In the genomic region with DNA sequence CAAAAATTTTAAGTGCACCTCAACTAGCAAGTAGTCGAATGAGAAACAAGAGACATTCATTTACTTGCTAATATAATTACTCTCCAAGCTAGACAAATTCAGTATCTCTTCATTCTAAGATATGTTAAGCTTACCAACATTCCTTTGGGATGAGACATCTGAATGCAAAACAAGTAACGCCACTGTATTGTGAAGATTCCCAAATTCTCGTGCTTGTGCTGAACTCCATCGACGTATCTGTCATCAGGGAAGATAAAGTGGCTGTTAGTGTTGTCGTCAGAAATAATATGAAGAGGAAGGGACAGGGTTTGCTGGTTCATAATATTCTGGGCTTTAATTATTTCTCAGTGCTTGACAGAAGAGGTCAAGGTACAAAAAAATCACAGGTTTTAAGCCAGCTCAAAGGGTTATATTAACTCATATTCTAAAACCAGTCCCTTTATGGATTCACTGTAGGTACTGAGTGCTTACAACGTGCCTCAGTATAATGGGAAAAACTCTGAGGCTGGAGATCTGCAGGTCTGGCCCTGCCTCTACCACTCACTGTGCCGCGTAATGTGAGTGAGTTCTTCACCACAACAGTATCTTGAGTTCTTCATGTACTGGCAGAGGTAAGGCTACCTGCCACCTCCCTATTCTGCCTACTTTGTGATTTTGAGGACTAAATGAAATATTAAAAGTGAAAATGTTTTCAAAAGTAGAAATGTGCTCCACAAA, we compare ENCODE assay signal across 13 cellular contexts. TPM values are rescaled to one million over a fixed set of nuclear protein-coding genes. Genes with fewer than 3 reads are reported as not detected.
A peak's percentile ranks its signal among the peaks of the same experiment; 100 is the strongest.
DNase-seq lines count a peak whose midpoint lies in the region; ATAC-seq and TF ChIP-seq lines count a peak whose summit lies in the region.
"Had no signal": no experiment of that assay in that cellular context is flagged by ENCODE, and none has a peak within 500 bp of the region (broad histone marks: within the 10 kb centered on the region; RNA-seq: fewer than 3 reads in every experiment).

No MANE protein-coding gene starts in this region.

- TF ChIP-seq CTCF in WTC11 (IDR thresholded peaks at IDR 0.05), result no peak
- no peak for TF ChIP-seq CTCF in foreskin fibroblast (IDR thresholded peaks at IDR 0.05; ENCODE audit: low read depth, low read length)
- TF ChIP-seq CTCF in tibial artery (IDR thresholded peaks at IDR 0.05), result no peak
- no peak for TF ChIP-seq CTCF in Peyer's patch (IDR thresholded peaks at IDR 0.05)

- no peaks in the 10 kb centered on the region for H3K9me3 Mint-ChIP-seq in activated T-cell treated with anti-CD3 and anti-CD28 coated beads, Interleukin-2, amount 50 U/mL, for 72 hours
- H3K9me3 Mint-ChIP-seq in WTC11, result no peaks in the 10 kb centered on the region
- H3K9me3 Mint-ChIP-seq: central memory CD8-positive, alpha-beta T cell; naive thymus-derived CD4-positive, alpha-beta T cell had no signal

- no peak overlapping the region for H3K4me3 Mint-ChIP-seq in activated T-cell treated with anti-CD3 and anti-CD28 coated beads, Interleukin-2, amount 50 U/mL, for 72 hours
- no peak overlapping the region for H3K4me3 Mint-ChIP-seq in WTC11
- H3K4me3 Mint-ChIP-seq: central memory CD8-positive, alpha-beta T cell; naive thymus-derived CD4-positive, alpha-beta T cell had no signal

- POLR2A ChIA-PET in WTC11 (lab: Charles Lee), result no interaction called here

- H3K4me1 Mint-ChIP-seq in activated T-cell treated with anti-CD3 and anti-CD28 coated beads, Interleukin-2, amount 50 U/mL, for 72 hours (ENCODE audit: low read depth), result no peaks in the 10 kb centered on the region
- H3K4me1 Mint-ChIP-seq in WTC11, result no peaks in the 10 kb centered on the region
- H3K4me1 Mint-ChIP-seq: central memory CD8-positive, alpha-beta T cell; naive thymus-derived CD4-positive, alpha-beta T cell had no signal

- H3K9me3 ChIP-seq in tibial artery (no peaks in the 10 kb centered on the region), Peyer's patch (no peaks in the 10 kb centered on the region)

- no peaks in the 10 kb centered on the region for H3K27me3 Mint-ChIP-seq in activated T-cell treated with anti-CD3 and anti-CD28 coated beads, Interleukin-2, amount 50 U/mL, for 72 hours (ENCODE audit: low read depth)
- H3K27me3 Mint-ChIP-seq in WTC11 (ENCODE audit: low read depth), result no peaks in the 10 kb centered on the region
- H3K27me3 Mint-ChIP-seq: central memory CD8-positive, alpha-beta T cell; naive thymus-derived CD4-positive, alpha-beta T cell had no signal

- H3K27ac ChIP-seq in tibial artery, result no peak overlapping the region
- no peak overlapping the region for H3K27ac ChIP-seq in Peyer's patch

- peak overlapping the region; percentile 63 for H3K27ac Mint-ChIP-seq in activated T-cell treated with anti-CD3 and anti-CD28 coated beads, Interleukin-2, amount 50 U/mL, for 72 hours
- peak overlapping the region; percentile 39; the same call in 1 of the 2 replicates for H3K27ac Mint-ChIP-seq in WTC11

- H3K36me3 ChIP-seq in tibial artery (peaks cover 82 to 98% (median 94%) of the 10 kb centered on the region in 3 donors), Peyer's patch (peaks cover 0 to 98% (median 3%) of the 10 kb centered on the region in 3 donors)

- H3K4me1 ChIP-seq in tibial artery (no peaks in the 10 kb centered on the region), Peyer's patch (no peaks in the 10 kb centered on the region)

- CTCF ChIA-PET in WTC11 (lab: Charles Lee), result interaction anchor here (1.2 to 1.3 kb wide), 2 partner anchors 10 to 59 kb away, joined by 3 to 4 read pairs; no protein-coding TSS in a partner anchor

- no peak for DNase-seq in activated T-cell treated with anti-CD3 and anti-CD28 coated beads, Interleukin-2, amount 50 U/mL, for 72 hours
- DNase-seq in activated T-cell treated with anti-CD3 and anti-CD28 coated beads, Interleukin-2, amount 50 U/mL, for 48 hours, result no peak
- DNase-seq in WTC11 (ENCODE audit: low spot score) (no peak), foreskin fibroblast (peak; percentile 9 to 22), sciatic nerve (ENCODE audit: low spot score) (no peak), tibial artery (no peak), activated gamma-delta T cell treated with Interleukin-2 at 50 U/mL for 16 hours (no peak), Peyer's patch (no peak)
- DNase-seq: DND-41; hippocampal formation; naive thymus-derived CD4-positive, alpha-beta T cell; T-helper 2 cell had no signal

- TF ChIP-seq POLR2A in Peyer's patch (IDR thresholded peaks at IDR 0.05), result no peak

- intact Hi-C loops in sciatic nerve (cut with DNase I) (no loop called here), tibial artery (cut with DNase I; ENCODE audit: low total_unique reads) (no loop called here)

- H3K36me3 Mint-ChIP-seq in activated T-cell treated with anti-CD3 and anti-CD28 coated beads, Interleukin-2, amount 50 U/mL, for 72 hours (ENCODE audit: insufficient read depth in 2 of 2), result peaks cover 1 to 15% of the 10 kb centered on the region in 2 donors
- peaks cover 72% of the 10 kb centered on the region for H3K36me3 Mint-ChIP-seq in WTC11

- ATAC-seq in activated T-cell treated with anti-CD3 and anti-CD28 coated beads, Interleukin-2, amount 50 U/mL, for 72 hours (replicated peaks in 1 of 2), result no peak
- ATAC-seq in WTC11 (peak; percentile 46; the same call in 1 of the 2 replicates), sciatic nerve (peak; percentile 17)
- ATAC-seq: naive thymus-derived CD4-positive, alpha-beta T cell had no signal

- H3K27me3 ChIP-seq in tibial artery (no peaks in the 10 kb centered on the region), Peyer's patch (no peaks in the 10 kb centered on the region)

- no peak overlapping the region for H3K4me3 ChIP-seq in foreskin fibroblast (ENCODE audit: low read depth in 1 of 2, low read length in 2 of 2)
- H3K4me3 ChIP-seq in tibial artery, result no peak overlapping the region
- no peak overlapping the region for H3K4me3 ChIP-seq in Peyer's patch

TF ChIP-seq in WTC11, 78 proteins besides CTCF, POLR2A, EP300 and RAD21 (continues in another document):
- no peak for TF ChIP-seq ZMAT4 (CRISPR knock-in tag; IDR thresholded peaks at IDR 0.05)
- no peak for TF ChIP-seq ZNF263 (CRISPR knock-in tag; IDR thresholded peaks at IDR 0.05; ENCODE audit: low read depth)
- TF ChIP-seq, protein P1, sequence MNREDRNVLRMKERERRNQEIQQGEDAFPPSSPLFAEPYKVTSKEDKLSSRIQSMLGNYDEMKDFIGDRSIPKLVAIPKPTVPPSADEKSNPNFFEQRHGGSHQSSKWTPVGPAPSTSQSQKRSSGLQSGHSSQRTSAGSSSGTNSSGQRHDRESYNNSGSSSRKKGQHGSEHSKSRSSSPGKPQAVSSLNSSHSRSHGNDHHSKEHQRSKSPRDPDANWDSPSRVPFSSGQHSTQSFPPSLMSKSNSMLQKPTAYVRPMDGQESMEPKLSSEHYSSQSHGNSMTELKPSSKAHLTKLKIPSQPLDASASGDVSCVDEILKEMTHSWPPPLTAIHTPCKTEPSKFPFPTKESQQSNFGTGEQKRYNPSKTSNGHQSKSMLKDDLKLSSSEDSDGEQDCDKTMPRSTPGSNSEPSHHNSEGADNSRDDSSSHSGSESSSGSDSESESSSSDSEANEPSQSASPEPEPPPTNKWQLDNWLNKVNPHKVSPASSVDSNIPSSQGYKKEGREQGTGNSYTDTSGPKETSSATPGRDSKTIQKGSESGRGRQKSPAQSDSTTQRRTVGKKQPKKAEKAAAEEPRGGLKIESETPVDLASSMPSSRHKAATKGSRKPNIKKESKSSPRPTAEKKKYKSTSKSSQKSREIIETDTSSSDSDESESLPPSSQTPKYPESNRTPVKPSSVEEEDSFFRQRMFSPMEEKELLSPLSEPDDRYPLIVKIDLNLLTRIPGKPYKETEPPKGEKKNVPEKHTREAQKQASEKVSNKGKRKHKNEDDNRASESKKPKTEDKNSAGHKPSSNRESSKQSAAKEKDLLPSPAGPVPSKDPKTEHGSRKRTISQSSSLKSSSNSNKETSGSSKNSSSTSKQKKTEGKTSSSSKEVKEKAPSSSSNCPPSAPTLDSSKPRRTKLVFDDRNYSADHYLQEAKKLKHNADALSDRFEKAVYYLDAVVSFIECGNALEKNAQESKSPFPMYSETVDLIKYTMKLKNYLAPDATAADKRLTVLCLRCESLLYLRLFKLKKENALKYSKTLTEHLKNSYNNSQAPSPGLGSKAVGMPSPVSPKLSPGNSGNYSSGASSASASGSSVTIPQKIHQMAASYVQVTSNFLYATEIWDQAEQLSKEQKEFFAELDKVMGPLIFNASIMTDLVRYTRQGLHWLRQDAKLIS (CRISPR knock-in tag; IDR thresholded peaks at IDR 0.05; ENCODE audit: borderline replicate concordance), result no peak
- TF ChIP-seq NR3C1 (CRISPR knock-in tag; conservative IDR thresholded peaks at IDR 0.05; ENCODE audit: low read depth), result no peak
- TF ChIP-seq ATF1 (CRISPR knock-in tag; IDR thresholded peaks at IDR 0.05), result no peak
- TF ChIP-seq, protein P2, sequence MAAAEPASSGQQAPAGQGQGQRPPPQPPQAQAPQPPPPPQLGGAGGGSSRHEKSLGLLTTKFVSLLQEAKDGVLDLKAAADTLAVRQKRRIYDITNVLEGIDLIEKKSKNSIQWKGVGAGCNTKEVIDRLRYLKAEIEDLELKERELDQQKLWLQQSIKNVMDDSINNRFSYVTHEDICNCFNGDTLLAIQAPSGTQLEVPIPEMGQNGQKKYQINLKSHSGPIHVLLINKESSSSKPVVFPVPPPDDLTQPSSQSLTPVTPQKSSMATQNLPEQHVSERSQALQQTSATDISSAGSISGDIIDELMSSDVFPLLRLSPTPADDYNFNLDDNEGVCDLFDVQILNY (CRISPR knock-in tag; IDR thresholded peaks at IDR 0.05), result no peak
- no peak for TF ChIP-seq ATF6 (CRISPR knock-in tag; IDR thresholded peaks at IDR 0.05)

RNA-seq across cellular contexts. Expression of gene PCSK9, which starts 42.0 kb away (rescaled TPM):
- total RNA-seq in activated T-cell treated with anti-CD3 and anti-CD28 coated beads, Interleukin-2, amount 50 U/mL, for 72 hours, result not detected
- total RNA-seq in WTC11 (2021) (47.9 to 73.2 TPM (median 49.3 TPM) in 3 replicates), sciatic nerve (8.6 TPM), Peyer's patch (10 to 100 TPM in 2 of 4 donors, 1 to 10 TPM in 2; 3.5 to 18.4 (median 8.5) TPM)
- total RNA-seq: naive thymus-derived CD4-positive, alpha-beta T cell had no signal

Comparison
In these comparisons a context has a peak if more than half of its experiments do, and no peak if none do; other contexts are left out.
1. ATAC-seq: peak in WTC11 (single experiment) and sciatic nerve (single experiment); none in activated T-cell treated with anti-CD3 and anti-CD28 coated beads, Interleukin-2, amount 50 U/mL, for 72 hours (0 of 2).
2. DNase-seq: peak in foreskin fibroblast (2 of 2); none in activated T-cell treated with anti-CD3 and anti-CD28 coated beads, Interleukin-2, amount 50 U/mL, for 72 hours (0 of 2), activated T-cell treated with anti-CD3 and anti-CD28 coated beads, Interleukin-2, amount 50 U/mL, for 48 hours (0 of 2), WTC11 (single experiment), sciatic nerve (single experiment), tibial artery (0 of 2), activated gamma-delta T cell treated with Interleukin-2 at 50 U/mL for 16 hours (single experiment) and Peyer's patch (0 of 3).